In the genomic region with DNA sequence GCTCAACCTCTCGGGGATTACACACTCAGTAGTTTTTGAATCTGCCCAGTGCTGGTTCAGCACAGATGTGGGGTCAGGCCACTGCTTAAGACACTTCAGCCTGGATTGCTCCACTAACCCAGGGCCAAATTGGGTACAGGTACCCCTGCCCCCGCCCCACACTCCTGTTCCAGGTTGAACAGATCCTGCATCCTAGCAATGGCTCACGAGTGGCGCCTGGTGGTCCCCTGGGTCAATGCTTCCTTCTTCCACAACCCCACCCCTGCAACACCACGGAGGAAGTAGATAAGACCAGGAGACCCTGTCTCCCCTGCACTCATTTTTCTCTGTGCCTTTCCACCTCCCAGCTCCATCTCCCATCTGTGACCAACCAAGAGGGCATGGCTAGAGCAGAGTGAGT, we compare ENCODE assay signal across 12 cellular contexts.
"Had no signal": no experiment of that assay in that cellular context is flagged by ENCODE, and none has a peak within 500 bp of the region (broad histone marks: within the 10 kb centered on the region; RNA-seq: fewer than 3 reads in every experiment).

No MANE protein-coding gene starts in this region.

- H3K36me3 ChIP-seq: right atrium auricular region, thyroid gland, vagina had no signal

- H3K4me3 ChIP-seq: right atrium auricular region, skin epidermis, thyroid gland, vagina had no signal

- H3K27ac ChIP-seq: right atrium auricular region, skin epidermis, thyroid gland, vagina had no signal

- H3K27me3 ChIP-seq: right atrium auricular region, thyroid gland, vagina had no signal

- H3K4me1 ChIP-seq: right atrium auricular region, thyroid gland, vagina had no signal

- DNase-seq: activated CD4-positive, alpha-beta memory T cell treated with anti-CD3 and anti-CD28 coated beads for 36 hours; activated CD4-positive, CD25-positive, alpha-beta regulatory T cell treated with anti-CD3 and anti-CD28 coated beads, Interleukin-2, amount 50 U/mL, for 72 hours; activated naive CD8-positive, alpha-beta T cell treated with anti-CD3 and anti-CD28 coated beads, Interleukin-2, amount 10 ng/mL, durations not matched to agents 7 days and 5 days; activated T-cell treated with anti-CD3 and anti-CD28 coated beads, Interleukin-2, amount 50 U/mL, for 48 hours; anterior cingulate cortex; dermis blood vessel endothelial cell; left colon; naive thymus-derived CD4-positive, alpha-beta T cell; thyroid gland had no signal

- H3K9me3 ChIP-seq: right atrium auricular region, thyroid gland, vagina had no signal
